In genomic region chr19:6677924-6678689, GRCh38 we compare ENCODE assay signal across 9 cellular contexts. TPM values are rescaled to one million over a fixed set of nuclear protein-coding genes. Genes with fewer than 3 reads are reported as not detected.
DNase-seq lines count a peak whose midpoint lies in the region; ATAC-seq and TF ChIP-seq lines count a peak whose summit lies in the region.
"Had no signal": no experiment of that assay in that cellular context is flagged by ENCODE, and none has a peak within 500 bp of the region (broad histone marks: within the 10 kb centered on the region; RNA-seq: fewer than 3 reads in every experiment).

No MANE protein-coding gene starts in this region.

- H4K20me1 ChIP-seq in hepatocyte (ENCODE audit: insufficient read depth, poor library complexity, severe bottlenecking) = no peaks in the 10 kb centered on the region

- no peaks in the 10 kb centered on the region for H3K36me3 ChIP-seq in hepatocyte (replicated peaks; ENCODE audit: insufficient read depth, low read depth)

- H3K4me2 ChIP-seq in hepatocyte = no peak overlapping the region

- H3K4me3 ChIP-seq in hepatocyte = no peak overlapping the region

- peaks cover 7% of the 10 kb centered on the region for H3K4me1 ChIP-seq in hepatocyte (ENCODE audit: insufficient read depth)

- no peak overlapping the region for H3K27ac ChIP-seq in hepatocyte

- CTCF ChIA-PET in HEK293T (lab: Yijun Ruan, JAX) = no interaction called here

- POLR2A ChIA-PET in HEK293T (lab: Yijun Ruan, JAX) = interaction anchor here (1.3 kb wide), 1 partner anchor 60 kb away, joined by 4 read pairs; the partner anchor contains the start of gene GPR108

- H2AFZ ChIP-seq in hepatocyte = no peak overlapping the region

- no peaks in the 10 kb centered on the region for H3K79me2 ChIP-seq in hepatocyte

- H3K27me3 ChIP-seq in hepatocyte = no peaks in the 10 kb centered on the region

- H3K9me2 ChIP-seq in hepatocyte (replicated peaks; ENCODE audit: insufficient read depth) = no peaks in the 10 kb centered on the region

- H3K9me3 ChIP-seq in hepatocyte (ENCODE audit: low read depth) = no peaks in the 10 kb centered on the region

- ATAC-seq in GM18511 (IDR thresholded peaks at IDR 0.05; ENCODE audit: unreplicated experiment) (no peak), GM21825 (IDR thresholded peaks at IDR 0.05; ENCODE audit: unreplicated experiment) (no peak), GM18861 (IDR thresholded peaks at IDR 0.05; ENCODE audit: unreplicated experiment) (no peak)

- no peak for TF ChIP-seq CTCF in hepatocyte (IDR thresholded peaks at IDR 0.05; ENCODE audit: poor library complexity)

- DNase-seq in HEK293T (ENCODE audit: extremely low spot score) (peak; percentile 87), hepatocyte (ENCODE audit: low spot score) (peak; percentile 35), NCI-H1694 (lab: John Stamatoyannopoulos, UW) (no peak)
- DNase-seq in activated T-cell treated with anti-CD3 and anti-CD28 coated beads, Interleukin-2, amount 50 U/mL, for 1 hour = peak; percentile 60
- DNase-seq in stimulated activated CD4-positive, alpha-beta T cell treated with anti-CD3 and anti-CD28 coated beads, Interleukin-4, amount 100 ng/mL, for 4 hours = peak; percentile 32 to 63
- DNase-seq: NCI-H1092 had no signal

- 47% methylated on average over 22 of the region's 29 CpGs for WGBS in hepatocyte (ENCODE audit: low lambda C conversion rate, missing lambda C conversion rate)

TF ChIP-seq in HEK293T, 16 proteins besides CTCF, POLR2A, EP300 and RAD21:
- TF ChIP-seq ELF4 (IDR thresholded peaks at IDR 0.05) (no peak), ARNT (IDR thresholded peaks at IDR 0.05) (no peak), L3MBTL2 (conservative IDR thresholded peaks at IDR 0.05) (peak; percentile 52), PKNOX1 (IDR thresholded peaks at IDR 0.05) (peak; percentile 71), FOXK2 (IDR thresholded peaks at IDR 0.05) (no peak), SP1 (IDR thresholded peaks at IDR 0.05) (peak; percentile 86)
TF ChIP-seq in HEK293T: peak in this region for 3.

RNA-seq across cellular contexts. Expression of gene TNFSF14, which starts 8.1 kb away (rescaled TPM):
- 1.5 and 4.0 TPM in 2 replicates for total RNA-seq in hepatocyte
- 3.9 and 4.8 TPM in 2 replicates for polyA plus RNA-seq in hepatocyte

RNA-seq across cellular contexts. Expression of gene C3, which starts 42.3 kb away (rescaled TPM):
- total RNA-seq in hepatocyte = 563 and 814 TPM in 2 replicates
- polyA plus RNA-seq in hepatocyte = 493 and 556 TPM in 2 replicates

RNA-seq across cellular contexts. Expression of gene GPR108, which starts 59.3 kb away (rescaled TPM):
- total RNA-seq in hepatocyte = 59.0 and 66.6 TPM in 2 replicates
- 120 TPM in 2 replicates for polyA plus RNA-seq in hepatocyte
